ENCODE assay signal across 14 cellular contexts in the genomic region with DNA sequence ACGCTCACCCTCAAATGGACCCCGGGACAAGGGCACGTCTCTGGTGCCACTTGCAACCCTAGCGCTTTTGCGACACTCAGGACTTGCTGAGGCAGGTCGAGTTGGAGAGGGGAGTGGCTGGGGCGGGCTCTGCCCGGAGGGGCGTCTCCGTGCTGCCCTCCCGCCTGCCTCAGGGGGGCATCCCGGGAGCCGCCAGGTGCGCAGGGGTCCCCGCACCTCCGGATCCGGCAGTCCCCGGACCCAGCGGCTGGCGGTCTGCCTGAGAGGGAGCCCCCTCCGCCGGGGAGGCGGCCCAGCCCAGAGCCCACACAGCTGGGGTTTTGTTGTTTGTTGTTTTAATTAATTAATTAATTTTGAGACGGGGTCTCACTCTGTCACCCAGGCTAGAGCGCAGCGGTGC. TPM values are rescaled to one million over a fixed set of nuclear protein-coding genes. Genes with fewer than 3 reads are reported as not detected.
DNase-seq lines count a peak whose midpoint lies in the region; ATAC-seq and TF ChIP-seq lines count a peak whose summit lies in the region.
"Had no signal": no experiment of that assay in that cellular context is flagged by ENCODE, and none has a peak within 500 bp of the region (broad histone marks: within the 10 kb centered on the region; RNA-seq: fewer than 3 reads in every experiment).

Gene SLC52A1 (minus strand): TSS at position 71 of the 400 bp plus-strand sequence. CDS start 820 bp downstream, outside the sequence.

- H3K9me3 ChIP-seq in BLaER1 (peaks cover 6% of the 10 kb centered on the region), osteoblast (ENCODE audit: low read depth, low read length) (no peaks in the 10 kb centered on the region)

- H3K9ac ChIP-seq in BLaER1 = no peak within 1 kb of the TSS

- peaks cover 33% of the 10 kb centered on the region for H3K4me1 Mint-ChIP-seq in activated naive CD4-positive, alpha-beta T cell treated with anti-CD3 and anti-CD28 coated beads, Interleukin-2, amount 10 ng/mL, durations not matched to agents 7 days and 5 days

- H3K36me3 ChIP-seq in BLaER1 = no peaks in the 10 kb centered on the region
- H3K36me3 ChIP-seq in osteoblast (ENCODE audit: insufficient read depth, low read length) = no peaks in the 10 kb centered on the region

- DNase-seq in NCI-H1105 treated with DMSO at 0.1 percent for 48 hours (lab: John Stamatoyannopoulos, UW) (peak; percentile 34), epithelial cell of proximal tubule (ENCODE audit: low read depth) (no peak), osteoblast (ENCODE audit: insufficient read length, low spot score, missing footprints) (no peak), NCI-H1092 treated with DMSO at 0.1 percent for 48 hours (lab: John Stamatoyannopoulos, UW) (no peak), SW 1271 (lab: John Stamatoyannopoulos, UW) (no peak)
- DNase-seq in activated naive CD4-positive, alpha-beta T cell treated with anti-CD3 and anti-CD28 coated beads, Interleukin-2, amount 10 ng/mL, durations not matched to agents 7 days and 5 days = no peak
- DNase-seq: effector CD8-positive, alpha-beta T cell; NCI-H1436; stimulated activated CD4-positive, alpha-beta T cell treated with anti-CD3 and anti-CD28 coated beads, Interleukin-12 subunit alpha, Interleukin-12 subunit beta, amount 100 ng/mL, for 4 hours; T-helper 1 cell had no signal

- no peak for TF ChIP-seq CTCF in epithelial cell of proximal tubule (conservative IDR thresholded peaks at IDR 0.05; ENCODE audit: low read depth, low read length)
- no peak for TF ChIP-seq CTCF in osteoblast (IDR thresholded peaks at IDR 0.05; ENCODE audit: extremely low read depth, low read depth, low read length)

- ATAC-seq in HG03280 (IDR thresholded peaks at IDR 0.05; ENCODE audit: unreplicated experiment) = no peak

- H3K27ac ChIP-seq in BLaER1 (no peak within 1 kb of the TSS), osteoblast (ENCODE audit: low read depth, low read length) (no peak within 1 kb of the TSS)

- H3K4me2 ChIP-seq in BLaER1 = peak within 1 kb of the TSS; percentile 40
- H3K4me2 ChIP-seq in osteoblast (ENCODE audit: insufficient read depth, low read length) = peak within 1 kb of the TSS; percentile 55

- peaks cover 3% of the 10 kb centered on the region for H3K36me3 Mint-ChIP-seq in activated naive CD4-positive, alpha-beta T cell treated with anti-CD3 and anti-CD28 coated beads, Interleukin-2, amount 10 ng/mL, durations not matched to agents 7 days and 5 days
- H3K36me3 Mint-ChIP-seq: memory B cell had no signal

- no peak within 1 kb of the TSS for H2AFZ ChIP-seq in osteoblast (ENCODE audit: low read length)

- no peak within 1 kb of the TSS for H3K4me3 Mint-ChIP-seq in activated naive CD4-positive, alpha-beta T cell treated with anti-CD3 and anti-CD28 coated beads, Interleukin-2, amount 10 ng/mL, durations not matched to agents 7 days and 5 days
- H3K4me3 Mint-ChIP-seq: memory B cell had no signal

- H3K4me1 ChIP-seq in BLaER1 (peaks cover 27% of the 10 kb centered on the region), osteoblast (ENCODE audit: insufficient read depth, low read length) (peaks cover 2% of the 10 kb centered on the region)

- H3K9me3 Mint-ChIP-seq in activated naive CD4-positive, alpha-beta T cell treated with anti-CD3 and anti-CD28 coated beads, Interleukin-2, amount 10 ng/mL, durations not matched to agents 7 days and 5 days = no peaks in the 10 kb centered on the region
- H3K9me3 Mint-ChIP-seq: memory B cell had no signal

- CTCF ChIA-PET in activated naive CD4-positive, alpha-beta T cell treated with anti-CD3 and anti-CD28 coated beads, Interleukin-2, amount 10 ng/mL, durations not matched to agents 7 days and 5 days (lab: Charles Lee) = interaction anchor here (0.6 to 2.2 kb wide), 2 partner anchors 9 to 28 kb away, joined by 3 to 8 read pairs; no protein-coding TSS in a partner anchor

- H3K27me3 ChIP-seq in BLaER1 (no peaks in the 10 kb centered on the region), osteoblast (ENCODE audit: insufficient read depth, low read length) (peaks cover 11% of the 10 kb centered on the region)

- no peaks in the 10 kb centered on the region for H3K79me2 ChIP-seq in osteoblast (ENCODE audit: insufficient read depth, low read length)

- H4K20me1 ChIP-seq in BLaER1 (no peaks in the 10 kb centered on the region), osteoblast (ENCODE audit: insufficient read depth, low read length) (no peaks in the 10 kb centered on the region)

- H3K27ac Mint-ChIP-seq in activated naive CD4-positive, alpha-beta T cell treated with anti-CD3 and anti-CD28 coated beads, Interleukin-2, amount 10 ng/mL, durations not matched to agents 7 days and 5 days = no peak within 1 kb of the TSS
- H3K27ac Mint-ChIP-seq: memory B cell had no signal

- H3K27me3 Mint-ChIP-seq in activated naive CD4-positive, alpha-beta T cell treated with anti-CD3 and anti-CD28 coated beads, Interleukin-2, amount 10 ng/mL, durations not matched to agents 7 days and 5 days = peaks cover 24% of the 10 kb centered on the region
- H3K27me3 Mint-ChIP-seq: memory B cell had no signal

- H3K4me3 ChIP-seq in BLaER1 (no peak within 1 kb of the TSS), epithelial cell of proximal tubule (ENCODE audit: low read depth, low read length) (peak within 1 kb of the TSS; percentile 21), osteoblast (ENCODE audit: insufficient read depth, low read length) (no peak within 1 kb of the TSS)

RNA-seq across cellular contexts. Expression of gene SLC52A1, which starts in this region (rescaled TPM):
- total RNA-seq in epithelial cell of proximal tubule (0.07 and 1.3 TPM in 2 replicates), osteoblast (not detected in 2 replicates)
- total RNA-seq: temporal lobe had no signal
